Comparison of ENCODE assay signal across 8 cellular contexts in the genomic region with DNA sequence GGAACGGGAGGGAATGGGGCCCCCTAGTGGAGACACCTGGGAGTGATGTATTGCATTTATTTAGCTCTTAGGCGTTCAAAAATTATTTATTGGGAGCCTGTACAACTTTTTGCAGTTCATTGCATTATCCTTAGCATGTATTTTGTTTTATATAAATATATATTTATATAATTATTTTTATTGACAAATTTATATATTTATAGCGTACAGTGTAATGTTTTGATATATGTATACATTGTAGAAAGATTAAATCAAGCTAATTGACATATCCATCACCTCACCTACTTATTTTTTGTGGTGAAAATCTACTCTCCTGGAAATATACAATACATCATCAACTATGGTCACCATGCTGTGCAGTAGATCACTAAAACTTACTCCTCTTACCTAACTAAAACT. TPM values are rescaled to one million over a fixed set of nuclear protein-coding genes. Genes with fewer than 3 reads are reported as not detected.
A peak's percentile ranks its signal among the peaks of the same experiment; 100 is the strongest.
DNase-seq lines count a peak whose midpoint lies in the region; ATAC-seq and TF ChIP-seq lines count a peak whose summit lies in the region.

No MANE protein-coding gene starts in this region.

- H3T11ph ChIP-seq in H9 (ENCODE audit: low read length): no peak overlapping the region

- H3K4me1 ChIP-seq in H9 (ENCODE audit: insufficient read depth, low read length): no peaks in the 10 kb centered on the region
- H3K4me1 ChIP-seq in right cardiac atrium (ENCODE audit: control insufficient read depth, insufficient read depth, low read length): peaks cover 3% of the 10 kb centered on the region

- no peak overlapping the region for H3K18ac ChIP-seq in H9 (ENCODE audit: insufficient read length, low read depth, low read length)

- no peak overlapping the region for H2BK5ac ChIP-seq in H9 (ENCODE audit: insufficient read length, low read length)

- peak overlapping the region; percentile 68 for H3K4me3 ChIP-seq in right cardiac atrium (ENCODE audit: low read length)

- no peak overlapping the region for H3K14ac ChIP-seq in H9 (ENCODE audit: insufficient read depth, low read length)

- H2BK12ac ChIP-seq in H9 (ENCODE audit: insufficient read length, low read depth, low read length): no peak overlapping the region

- H2BK15ac ChIP-seq in H9 (ENCODE audit: low read depth, low read length): no peak overlapping the region

- H3K27ac Mint-ChIP-seq in H9: peak overlapping the region; percentile 96 to 99 (median 99); a peak in 4 of 7 replicates
- peak overlapping the region; percentile 99 for H3K27ac Mint-ChIP-seq in activated CD4-positive, alpha-beta memory T cell treated with anti-CD3 and anti-CD28 coated beads, Interleukin-2, amount 10 ng/mL, durations not matched to agents 7 days and 5 days
- H3K27ac Mint-ChIP-seq in stimulated activated effector memory CD8-positive, alpha-beta T cell treated with anti-CD3 and anti-CD28 coated beads, Interleukin-12 subunit alpha, Interleukin-12 subunit beta, amount 100 ng/mL, for 72 hours: peak overlapping the region; percentile 99

- no peak overlapping the region for H2AK5ac ChIP-seq in H9 (ENCODE audit: insufficient read length, low read length)

- H3K4me2 ChIP-seq in H9 (ENCODE audit: insufficient read depth, insufficient read length, low read length): peak overlapping the region; percentile 64

- intact Hi-C loops in right cardiac atrium (cut with DNase I): loop anchor here in 2 of 4 donors (10.0 kb wide), 2 partner anchors 91 to 241 kb away; partner anchors contain the start of gene GFOD1 (in 2 of the 2)

- peaks cover 7% of the 10 kb centered on the region in 2 experiments; a peak in 3 of 5 replicates for H3K9me3 Mint-ChIP-seq in H9
- H3K9me3 Mint-ChIP-seq in activated CD4-positive, alpha-beta memory T cell treated with anti-CD3 and anti-CD28 coated beads, Interleukin-2, amount 10 ng/mL, durations not matched to agents 7 days and 5 days: peaks cover 5% of the 10 kb centered on the region
- no peaks in the 10 kb centered on the region for H3K9me3 Mint-ChIP-seq in stimulated activated effector memory CD8-positive, alpha-beta T cell treated with anti-CD3 and anti-CD28 coated beads, Interleukin-12 subunit alpha, Interleukin-12 subunit beta, amount 100 ng/mL, for 72 hours

- H3K27me3 Mint-ChIP-seq in H9 (ENCODE audit: low read depth): no peaks in the 10 kb centered on the region
- no peaks in the 10 kb centered on the region for H3K27me3 Mint-ChIP-seq in activated CD4-positive, alpha-beta memory T cell treated with anti-CD3 and anti-CD28 coated beads, Interleukin-2, amount 10 ng/mL, durations not matched to agents 7 days and 5 days

- no peak overlapping the region for H2AFZ ChIP-seq in H9 (ENCODE audit: low read length)

- no peaks in the 10 kb centered on the region for H4K20me1 ChIP-seq in H9 (ENCODE audit: control insufficient read depth, insufficient read depth, insufficient read length)

- peaks cover 11% of the 10 kb centered on the region for H3K23me2 ChIP-seq in H9 (ENCODE audit: insufficient read length, low read depth, low read length, poor library complexity, severe bottlenecking)

- peak; percentile 96 for TF ChIP-seq CTCF in H9 (conservative IDR thresholded peaks at IDR 0.05)

- H3K27me3 ChIP-seq in H9 (ENCODE audit: insufficient read depth, low read length): no peaks in the 10 kb centered on the region
- H3K27me3 ChIP-seq in right cardiac atrium (ENCODE audit: control insufficient read depth, insufficient read depth): no peaks in the 10 kb centered on the region

- H4K91ac ChIP-seq in H9 (ENCODE audit: insufficient read length, low read depth, low read length): no peak overlapping the region

- POLR2A ChIA-PET in activated CD4-positive, alpha-beta memory T cell treated with anti-CD3 and anti-CD28 coated beads, Interleukin-2, amount 10 ng/mL, durations not matched to agents 7 days and 5 days (lab: Charles Lee): interaction anchor here (0.6 to 3.9 kb wide), 29 partner anchors 9 to 1566 kb away, joined by 3 to 104 read pairs (median 4); partner anchors contain the start of genes GFOD1, NOL7, RANBP9 and TBC1D7

- H3K4me3 Mint-ChIP-seq in H9: peak overlapping the region; percentile 92 to 94
- peak overlapping the region; percentile 97 for H3K4me3 Mint-ChIP-seq in activated CD4-positive, alpha-beta memory T cell treated with anti-CD3 and anti-CD28 coated beads, Interleukin-2, amount 10 ng/mL, durations not matched to agents 7 days and 5 days
- H3K4me3 Mint-ChIP-seq in stimulated activated effector memory CD8-positive, alpha-beta T cell treated with anti-CD3 and anti-CD28 coated beads, Interleukin-12 subunit alpha, Interleukin-12 subunit beta, amount 100 ng/mL, for 72 hours: peak overlapping the region; percentile 97

- H3K23ac ChIP-seq in H9 (ENCODE audit: insufficient read length, low read depth, low read length): no peak overlapping the region

- H3K79me1 ChIP-seq in H9 (ENCODE audit: insufficient read depth, low read depth, low read length, poor library complexity, severe bottlenecking): no peaks in the 10 kb centered on the region

- WGBS in H9 (ENCODE audit: extremely low coverage, insufficient read length, low lambda C conversion rate): no CpG with 5 or more reads among the region's 3 CpGs
- 30% methylated on average over 3 of the region's 3 CpGs for WGBS in right cardiac atrium

- H3K56ac ChIP-seq in H9 (ENCODE audit: insufficient read length, low read depth, low read length): no peak overlapping the region

- H3K36me3 Mint-ChIP-seq in H9 (ENCODE audit: insufficient read depth in 1 of 3, low read depth in 3 of 3): peaks cover 2 to 10% (median 7%) of the 10 kb centered on the region in 3 experiments; a peak in 6 of 7 replicates
- H3K36me3 Mint-ChIP-seq in activated CD4-positive, alpha-beta memory T cell treated with anti-CD3 and anti-CD28 coated beads, Interleukin-2, amount 10 ng/mL, durations not matched to agents 7 days and 5 days (ENCODE audit: low read depth): peaks cover 12% of the 10 kb centered on the region
- H3K36me3 Mint-ChIP-seq in stimulated activated effector memory CD8-positive, alpha-beta T cell treated with anti-CD3 and anti-CD28 coated beads, Interleukin-12 subunit alpha, Interleukin-12 subunit beta, amount 100 ng/mL, for 72 hours: peaks cover 20% of the 10 kb centered on the region

- H4K5ac ChIP-seq in H9 (ENCODE audit: insufficient read length, low read depth, low read length): no peak overlapping the region

- no peak for TF ChIP-seq POLR2A in erythroblast (IDR thresholded peaks at IDR 0.05; ENCODE audit: low read length)

- no peak overlapping the region for H4K8ac ChIP-seq in H9 (replicated peaks; ENCODE audit: insufficient read length, low read depth, low read length)

- DNase-seq in H9: no peak
- DNase-seq in activated CD4-positive, alpha-beta memory T cell treated with anti-CD3 and anti-CD28 coated beads, Interleukin-2, amount 10 ng/mL, durations not matched to agents 7 days and 5 days: no peak
- no peak for DNase-seq in right cardiac atrium
- no peak for DNase-seq in stimulated activated effector memory CD8-positive, alpha-beta T cell treated with anti-CD3 and anti-CD28 coated beads, Interleukin-12 subunit alpha, Interleukin-12 subunit beta, amount 100 ng/mL, for 72 hours (ENCODE audit: low spot score in 2 of 2)
- no peak for DNase-seq in middle frontal gyrus (ENCODE audit: extremely low spot score, low spot score)
- no peak for DNase-seq in erythroblast (lab: John Stamatoyannopoulos, UW)
- no peak for DNase-seq in NCI-H1417 treated with DMSO at 0.1 percent for 48 hours (lab: John Stamatoyannopoulos, UW)
- no peak for DNase-seq in NCI-H345 treated with DMSO at 0.1 percent for 48 hours (lab: John Stamatoyannopoulos, UW; ENCODE audit: unreplicated experiment)

- H3K9me3 ChIP-seq in H9 (ENCODE audit: control insufficient read depth, low read depth, low read length) (no peaks in the 10 kb centered on the region), right cardiac atrium (ENCODE audit: control insufficient read depth, low read length) (no peaks in the 10 kb centered on the region)

- H2BK120ac ChIP-seq in H9 (ENCODE audit: low read depth, low read length, poor library complexity, severe bottlenecking): no peak overlapping the region

- no peak overlapping the region for H3K27ac ChIP-seq in H9 (ENCODE audit: insufficient read length, low read depth, low read length)
- H3K27ac ChIP-seq in right cardiac atrium (ENCODE audit: low read length): peak overlapping the region; percentile 77

- H3K4me1 Mint-ChIP-seq in H9: peaks cover 25 to 28% of the 10 kb centered on the region in 2 experiments
- H3K4me1 Mint-ChIP-seq in activated CD4-positive, alpha-beta memory T cell treated with anti-CD3 and anti-CD28 coated beads, Interleukin-2, amount 10 ng/mL, durations not matched to agents 7 days and 5 days: peaks cover 28% of the 10 kb centered on the region
- peaks cover 20% of the 10 kb centered on the region for H3K4me1 Mint-ChIP-seq in stimulated activated effector memory CD8-positive, alpha-beta T cell treated with anti-CD3 and anti-CD28 coated beads, Interleukin-12 subunit alpha, Interleukin-12 subunit beta, amount 100 ng/mL, for 72 hours

- no peak for ATAC-seq in right cardiac atrium
- no peak for ATAC-seq in stimulated activated effector memory CD8-positive, alpha-beta T cell treated with anti-CD3 and anti-CD28 coated beads, Interleukin-12 subunit alpha, Interleukin-12 subunit beta, amount 100 ng/mL, for 72 hours

- H3K4ac ChIP-seq in H9 (ENCODE audit: low read depth, low read length): no peak overlapping the region

- no peaks in the 10 kb centered on the region; the same call in 1 of the 2 replicates for H3K79me2 ChIP-seq in H9 (ENCODE audit: insufficient read depth, low read length)

- H3K9ac ChIP-seq in H9 (ENCODE audit: extremely low read depth, insufficient read length, low read length): no peak overlapping the region

- CTCF ChIA-PET in activated CD4-positive, alpha-beta memory T cell treated with anti-CD3 and anti-CD28 coated beads, Interleukin-2, amount 10 ng/mL, durations not matched to agents 7 days and 5 days (lab: Charles Lee): interaction anchor here (0.6 to 2.9 kb wide), 50 partner anchors 8 to 492 kb away, joined by 3 to 49 read pairs (median 5); partner anchors contain the start of genes MCUR1, NOL7 and TBC1D7

- H2BK20ac ChIP-seq in H9 (ENCODE audit: low read depth, low read length, poor library complexity, severe bottlenecking): no peak overlapping the region

RNA-seq across cellular contexts. Expression of gene SIRT5, which starts 1.0 kb away (rescaled TPM):
- total RNA-seq in H9 (2021): 14.3 and 14.6 TPM in 2 replicates
- total RNA-seq in activated CD4-positive, alpha-beta memory T cell treated with anti-CD3 and anti-CD28 coated beads, Interleukin-2, amount 10 ng/mL, durations not matched to agents 7 days and 5 days: 10 to 100 TPM; 10.0 to 10.5 TPM
- total RNA-seq in right cardiac atrium: 10 to 100 TPM; 25.5 to 39.4 (median 33.9) TPM
- polyA plus RNA-seq in right cardiac atrium: 21.5 TPM

RNA-seq across cellular contexts. Expression of gene NOL7, which starts 39.8 kb away (rescaled TPM):
- total RNA-seq in H9 (2021): 70.5 and 72.1 TPM in 2 replicates
- 10 to 100 TPM; 54.0 to 57.8 TPM for total RNA-seq in activated CD4-positive, alpha-beta memory T cell treated with anti-CD3 and anti-CD28 coated beads, Interleukin-2, amount 10 ng/mL, durations not matched to agents 7 days and 5 days
- total RNA-seq in right cardiac atrium: 10 to 100 TPM; 44.7 to 56.5 (median 52.0) TPM
- 65.2 TPM for polyA plus RNA-seq in right cardiac atrium
